24 cellular contexts compared by ENCODE assay signal in the genomic region with DNA sequence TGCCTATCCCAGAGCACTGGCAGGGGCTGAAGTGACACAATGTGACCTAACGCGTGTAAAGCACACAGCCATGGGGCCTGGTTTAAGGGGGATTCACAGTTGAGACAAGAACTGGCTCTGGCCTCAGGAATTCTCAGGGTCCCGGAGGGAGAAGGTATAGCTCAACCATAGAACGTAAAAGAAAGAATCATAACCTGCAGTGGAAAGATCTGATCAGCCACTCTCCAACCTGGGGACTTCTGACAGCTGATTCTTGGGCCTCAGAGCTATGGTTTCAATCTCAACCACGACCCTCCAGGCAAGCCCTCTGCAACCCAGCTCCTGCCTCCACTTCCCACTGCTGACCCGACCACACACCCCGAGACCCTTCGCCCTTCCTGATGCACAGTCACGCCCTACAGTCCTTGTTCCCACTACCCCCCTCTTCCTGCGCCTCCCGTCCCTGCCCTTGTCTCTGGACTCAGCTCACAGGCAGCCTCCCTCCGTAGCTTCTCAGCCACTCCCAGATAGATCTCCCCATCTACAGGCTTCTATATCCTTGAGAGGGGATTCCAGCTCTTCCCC.
"Had no signal": no experiment of that assay in that cellular context is flagged by ENCODE, and none has a peak within 500 bp of the region (broad histone marks: within the 10 kb centered on the region; RNA-seq: fewer than 3 reads in every experiment).

No MANE protein-coding gene starts in this region.

- H3K36me3 ChIP-seq: left ventricle myocardium inferior, sigmoid colon, thoracic aorta, upper lobe of left lung had no signal

- H3K36me3 Mint-ChIP-seq: brain had no signal

- H3K4me1 ChIP-seq: foreskin keratinocyte, left ventricle myocardium inferior, sigmoid colon, upper lobe of left lung had no signal

- ATAC-seq: activated CD8-positive, alpha-beta T cell treated with anti-CD3 and anti-CD28 coated beads, Interleukin-2, amount 10 ng/mL, durations not matched to agents 7 days and 5 days; activated naive CD4-positive, alpha-beta T cell treated with anti-CD3 and anti-CD28 coated beads, Interleukin-2, amount 50 U/mL, for 72 hours; foreskin keratinocyte had no signal

- H3K9me3 ChIP-seq: sigmoid colon, thoracic aorta had no signal

- H3K4me3 Mint-ChIP-seq: activated CD8-positive, alpha-beta T cell treated with anti-CD3 and anti-CD28 coated beads, Interleukin-2, amount 10 ng/mL, durations not matched to agents 7 days and 5 days; activated T-helper 1 cell treated with anti-CD3 and anti-CD28 coated beads, Interleukin-12 subunit alpha, Interleukin-12 subunit beta, Interleukin-2, Interleukin-4 antibody, amounts not matched to agents 30 ng/mL and 10 ng/mL and 1 ng/mL, durations not matched to agents 14 hours and 24 hours and 36 hours; brain; nephron had no signal

- H3K4me1 Mint-ChIP-seq: nephron had no signal

- H3K27ac Mint-ChIP-seq: activated CD8-positive, alpha-beta T cell treated with anti-CD3 and anti-CD28 coated beads, Interleukin-2, amount 10 ng/mL, durations not matched to agents 7 days and 5 days; activated T-helper 1 cell treated with anti-CD3 and anti-CD28 coated beads, Interleukin-12 subunit alpha, Interleukin-12 subunit beta, Interleukin-2, Interleukin-4 antibody, amounts not matched to agents 30 ng/mL and 10 ng/mL and 1 ng/mL, durations not matched to agents 14 hours and 24 hours and 36 hours; brain; nephron had no signal

- DNase-seq: activated CD4-positive, alpha-beta T cell treated with anti-CD3 and anti-CD28 coated beads for 1 hour; activated CD4-positive, alpha-beta T cell treated with anti-CD3 and anti-CD28 coated beads, Interleukin-2, amount 50 U/mL, for 1 hour; activated CD8-positive, alpha-beta T cell treated with anti-CD3 and anti-CD28 coated beads, Interleukin-2, amount 10 ng/mL, durations not matched to agents 7 days and 5 days; aorta; foreskin keratinocyte; glutamatergic neuron; hippocampal formation; kidney glomerular epithelial cell; left ventricle myocardium inferior; mammary epithelial cell; nucleus accumbens; sigmoid colon; stimulated activated CD4-positive, alpha-beta T cell treated with anti-CD3 and anti-CD28 coated beads, Interleukin-15, amount 100 ng/mL, for 24 hours; stimulated activated CD4-positive, alpha-beta T cell treated with anti-CD3 and anti-CD28 coated beads, Interleukin-2, amount 100 ng/mL, for 48 hours; stimulated activated CD8-positive, alpha-beta memory T cell treated with anti-CD3 and anti-CD28 coated beads, Interleukin-4, amount 100 ng/mL, for 48 hours; stimulated activated naive CD4-positive, alpha-beta T cell treated with Interleukin-2 at 50 U/mL for 16 hours; T-helper 1 cell had no signal

- H3K4me3 ChIP-seq: left ventricle myocardium inferior, sigmoid colon, smooth muscle cell, thoracic aorta, upper lobe of left lung had no signal

- H3K4me2 ChIP-seq: smooth muscle cell had no signal

- H3K27me3 ChIP-seq: foreskin keratinocyte, sigmoid colon, upper lobe of left lung had no signal

- H3K27ac ChIP-seq: foreskin keratinocyte, left ventricle myocardium inferior, sigmoid colon, thoracic aorta, upper lobe of left lung had no signal
